Comparison of ENCODE assay signal across 8 cellular contexts in genomic region chr14:22598896-22599244, GRCh38. TPM values are rescaled to one million over a fixed set of nuclear protein-coding genes. Genes with fewer than 3 reads are reported as not detected.
DNase-seq lines count a peak whose midpoint lies in the region; ATAC-seq, FAIRE-seq and TF ChIP-seq lines count a peak whose summit lies in the region.

No MANE protein-coding gene starts in this region.

- peaks cover 22% of the 10 kb centered on the region for H3K4me1 ChIP-seq in astrocyte (ENCODE audit: insufficient read depth, low read length)

- intact Hi-C loops in sciatic nerve (cut with DNase I), result no loop called here

- peaks cover 20% of the 10 kb centered on the region for H3K36me3 Mint-ChIP-seq in astrocyte (ENCODE audit: low read depth, unreplicated experiment)

- H3K9me3 Mint-ChIP-seq in astrocyte (ENCODE audit: unreplicated experiment), result peaks cover 5% of the 10 kb centered on the region

- no peak for FAIRE-seq in astrocyte (lab: Jason Lieb, UNC)

- H3K27ac Mint-ChIP-seq in astrocyte (ENCODE audit: unreplicated experiment), result peak overlapping the region; percentile 95

- DNase-seq in DMS79 (lab: John Stamatoyannopoulos, UW) (peak; percentile 9), NCI-H345 (lab: John Stamatoyannopoulos, UW) (peak; percentile 35), astrocyte (ENCODE audit: low read depth) (peak; percentile 66), sciatic nerve (ENCODE audit: low spot score) (no peak), NCI-H1694 (lab: John Stamatoyannopoulos, UW) (no peak)
- DNase-seq in NK-92 treated with Interleukin-12 subunit alpha and Interleukin-12 subunit beta, amount 100 ng/mL, for 24 hours (lab: John Stamatoyannopoulos, UW), result no peak

- peak overlapping the region; percentile 93 for H3K4me3 ChIP-seq in astrocyte (ENCODE audit: insufficient read depth, low read depth, low read length)
- H3K4me3 ChIP-seq in iPS-11a (ENCODE audit: low read depth, low read length), result peak overlapping the region; percentile 89

- H3K27me3 Mint-ChIP-seq in astrocyte (ENCODE audit: low read depth, unreplicated experiment), result peaks cover 2% of the 10 kb centered on the region

- TF ChIP-seq CTCF in astrocyte (IDR thresholded peaks at IDR 0.05; ENCODE audit: insufficient read depth, low read depth, low read length), result peak; percentile 37

- peaks cover 3% of the 10 kb centered on the region for H3K27me3 ChIP-seq in astrocyte (ENCODE audit: insufficient read depth, low read length)

- no peaks in the 10 kb centered on the region for H3K79me2 ChIP-seq in astrocyte (ENCODE audit: insufficient read depth, low read length)

- peak overlapping the region; percentile 92 for H3K9ac ChIP-seq in astrocyte (ENCODE audit: low read length)

- H3K4me3 Mint-ChIP-seq in astrocyte (ENCODE audit: unreplicated experiment), result peak overlapping the region; percentile 98

- ATAC-seq in GM21619 (IDR thresholded peaks at IDR 0.05; ENCODE audit: unreplicated experiment) (peak; percentile 52), sciatic nerve (peak; percentile 91)

- no peaks in the 10 kb centered on the region for H3K9me3 ChIP-seq in astrocyte (ENCODE audit: insufficient read depth, low read depth, low read length)

- H2AFZ ChIP-seq in astrocyte (ENCODE audit: low read depth, low read length), result peak overlapping the region; percentile 94

- peaks cover 5% of the 10 kb centered on the region for H3K36me3 ChIP-seq in astrocyte (ENCODE audit: insufficient read depth, low read length)

- H4K20me1 ChIP-seq in astrocyte (ENCODE audit: insufficient read depth, low read length), result no peaks in the 10 kb centered on the region

- H3K27ac ChIP-seq in astrocyte (ENCODE audit: low read depth, low read length), result peak overlapping the region; percentile 74

- peaks cover 38% of the 10 kb centered on the region for H3K4me1 Mint-ChIP-seq in astrocyte (ENCODE audit: low read depth, unreplicated experiment)

- peak overlapping the region; percentile 95 for H3K4me2 ChIP-seq in astrocyte (ENCODE audit: low read length)

RNA-seq across cellular contexts. Expression of gene ABHD4, which starts 0.8 kb away (rescaled TPM):
- total RNA-seq in astrocyte (46.9 and 52.4 TPM in 2 replicates), sciatic nerve (45.2 TPM)

RNA-seq across cellular contexts. Expression of gene DAD1, which starts 9.8 kb away (rescaled TPM):
- total RNA-seq in astrocyte (302 and 319 TPM in 2 replicates), sciatic nerve (163 TPM)

RNA-seq across cellular contexts. Expression of gene OR6J1, which starts 45.3 kb away (rescaled TPM):
- total RNA-seq in astrocyte, result not detected in 2 replicates
- total RNA-seq in sciatic nerve, result not detected

Comparison
In these comparisons a context has a peak if more than half of its experiments do, and no peak if none do; other contexts are left out.
1. DNase-seq: peak in DMS79 (single experiment), NCI-H345 (single experiment) and astrocyte (single experiment); none in sciatic nerve (single experiment), NCI-H1694 (single experiment) and NK-92 treated with Interleukin-12 subunit alpha and Interleukin-12 subunit beta, amount 100 ng/mL, for 24 hours (single experiment).